Comparison of ENCODE assay signal across 8 cellular contexts in genomic region chr3:46629571-46630517, GRCh38. TPM values are rescaled to one million over a fixed set of nuclear protein-coding genes. Genes with fewer than 3 reads are reported as not detected.
A peak's percentile ranks its signal among the peaks of the same experiment; 100 is the strongest.
DNase-seq lines count a peak whose midpoint lies in the region; ATAC-seq and TF ChIP-seq lines count a peak whose summit lies in the region.

No MANE protein-coding gene starts in this region.

- no peak overlapping the region for H3K4me3 ChIP-seq in Karpas-422 (ENCODE audit: low read length)
- H3K4me3 ChIP-seq in tibial artery, result peak overlapping the region; percentile 31 to 47

- no peak overlapping the region for H3K27ac Mint-ChIP-seq in activated naive CD8-positive, alpha-beta T cell treated with anti-CD3 and anti-CD28 coated beads, Interleukin-2, amount 50 U/mL, for 24 hours

- H3K27ac ChIP-seq in C4-2B (no peak overlapping the region), Karpas-422 (ENCODE audit: low read length) (no peak overlapping the region), tibial artery (peak overlapping the region; percentile 31 to 39)

- intact Hi-C loops in cardiac septum (cut with DNase I), result loop anchor here (2.0 to 5.0 kb wide), 2 partner anchors 58 to 141 kb away; no protein-coding TSS in a partner anchor
- intact Hi-C loops in tibial artery (cut with DNase I; ENCODE audit: low total_unique reads), result loop anchor here (10.0 kb wide), 1 partner anchor 145 kb away; no protein-coding TSS in a partner anchor

- no peak overlapping the region; the same call in 1 of the 2 replicates for H2AFZ ChIP-seq in Karpas-422 (ENCODE audit: low read length)

- H3K9me2 ChIP-seq in Karpas-422 (replicated peaks; ENCODE audit: insufficient read depth, low read length), result no peaks in the 10 kb centered on the region

- H3K27me3 ChIP-seq in Karpas-422 (ENCODE audit: low read length) (no peaks in the 10 kb centered on the region), tibial artery (peaks cover 0 to 3% of the 10 kb centered on the region in 2 donors)

- H4K20me1 ChIP-seq in Karpas-422 (ENCODE audit: insufficient read depth, low read depth, low read length), result no peaks in the 10 kb centered on the region

- TF ChIP-seq CTCF in C4-2B (conservative IDR thresholded peaks at IDR 0.05) (peak; percentile 97), tibial artery (IDR thresholded peaks at IDR 0.05) (peak; percentile 92 to 98)

- DNase-seq in Karpas-422 (peak; percentile 87), SW 1271 (lab: John Stamatoyannopoulos, UW) (peak; percentile 7 to 28), cardiac septum (ENCODE audit: low spot score) (peak; percentile 81), pons (ENCODE audit: low spot score) (peak; percentile 75), tibial artery (peak; percentile 67 to 87)
- peak; percentile 83 for DNase-seq in activated naive CD8-positive, alpha-beta T cell treated with anti-CD3 and anti-CD28 coated beads, Interleukin-2, amount 50 U/mL, for 24 hours

- H3K9me3 Mint-ChIP-seq in activated naive CD8-positive, alpha-beta T cell treated with anti-CD3 and anti-CD28 coated beads, Interleukin-2, amount 50 U/mL, for 24 hours, result no peaks in the 10 kb centered on the region

- no peaks in the 10 kb centered on the region for H3K36me3 ChIP-seq in Karpas-422 (ENCODE audit: insufficient read depth, low read length)
- H3K36me3 ChIP-seq in tibial artery, result no peaks in the 10 kb centered on the region

- H3K4me1 ChIP-seq in Karpas-422 (ENCODE audit: low read length) (peaks cover 3% of the 10 kb centered on the region), tibial artery (peaks cover 0 to 13% (median 10%) of the 10 kb centered on the region in 4 donors)

- no peaks in the 10 kb centered on the region for H3K36me3 Mint-ChIP-seq in activated naive CD8-positive, alpha-beta T cell treated with anti-CD3 and anti-CD28 coated beads, Interleukin-2, amount 50 U/mL, for 24 hours (ENCODE audit: low read depth)

- peaks cover 12% of the 10 kb centered on the region for H3K4me1 Mint-ChIP-seq in activated naive CD8-positive, alpha-beta T cell treated with anti-CD3 and anti-CD28 coated beads, Interleukin-2, amount 50 U/mL, for 24 hours

- H3K27me3 Mint-ChIP-seq in activated naive CD8-positive, alpha-beta T cell treated with anti-CD3 and anti-CD28 coated beads, Interleukin-2, amount 50 U/mL, for 24 hours, result no peaks in the 10 kb centered on the region

- no peaks in the 10 kb centered on the region for H3K79me2 ChIP-seq in Karpas-422 (ENCODE audit: low read length)

- no peaks in the 10 kb centered on the region for H3K9me3 ChIP-seq in Karpas-422 (ENCODE audit: low read length)
- H3K9me3 ChIP-seq in tibial artery, result no peaks in the 10 kb centered on the region

- peak; percentile 62 for ATAC-seq in GM21367 (IDR thresholded peaks at IDR 0.05; ENCODE audit: unreplicated experiment)
- peak; percentile 95 for ATAC-seq in activated naive CD8-positive, alpha-beta T cell treated with anti-CD3 and anti-CD28 coated beads, Interleukin-2, amount 50 U/mL, for 24 hours

- H3K4me3 Mint-ChIP-seq in activated naive CD8-positive, alpha-beta T cell treated with anti-CD3 and anti-CD28 coated beads, Interleukin-2, amount 50 U/mL, for 24 hours, result no peak overlapping the region

- H3K4me2 ChIP-seq in Karpas-422 (ENCODE audit: low read depth, low read length, poor library complexity, severe bottlenecking), result peak overlapping the region; percentile 42

- no peak overlapping the region for H3K9ac ChIP-seq in Karpas-422 (ENCODE audit: low read length)

RNA-seq across cellular contexts. Expression of gene FAM240A, which starts 17.5 kb away (rescaled TPM):
- total RNA-seq in Karpas-422 (2014; rRNA removed; shearing (Covaris generic); ENCODE audit: low replicate concordance), result not detected in 2 replicates
- total RNA-seq in cardiac septum, result not detected

Comparison
In these comparisons a context has a peak if more than half of its experiments do, and no peak if none do; other contexts are left out.
1. H3K27ac ChIP-seq: peak in tibial artery (2 of 2); none in C4-2B (single experiment) and Karpas-422 (single experiment).
2. DNase-seq: peak in every context shown above with its lines; median percentile 87 in Karpas-422; 83 in activated naive CD8-positive, alpha-beta T cell treated with anti-CD3 and anti-CD28 coated beads, Interleukin-2, amount 50 U/mL, for 24 hours; 81 in cardiac septum; 77 in tibial artery; 75 in pons; 18 in SW 1271.